In genomic region chr6:145809211-145809610, GRCh38 we compare ENCODE assay signal across 11 cellular contexts. TPM values are rescaled to one million over a fixed set of nuclear protein-coding genes. Genes with fewer than 3 reads are reported as not detected.
DNase-seq lines count a peak whose midpoint lies in the region; ATAC-seq and TF ChIP-seq lines count a peak whose summit lies in the region.
"Had no signal": no experiment of that assay in that cellular context is flagged by ENCODE, and none has a peak within 500 bp of the region (broad histone marks: within the 10 kb centered on the region; RNA-seq: fewer than 3 reads in every experiment).

No MANE protein-coding gene starts in this region.

- DNase-seq in psoas muscle (no peak), BE2C (no peak), COLO829 (ENCODE audit: low spot score) (no peak), type B pancreatic cell (ENCODE audit: extremely low spot score, unreplicated experiment) (no peak)
- DNase-seq in effector memory CD4-positive, alpha-beta T cell = no peak
- DNase-seq: activated CD4-positive, alpha-beta T cell treated with anti-CD3 and anti-CD28 coated beads, Interleukin-2, amount 50 U/mL, for 4 hours; posterior cingulate gyrus had no signal

- H3K27me3 Mint-ChIP-seq in type B pancreatic cell = no peaks in the 10 kb centered on the region
- H3K27me3 Mint-ChIP-seq: central memory CD8-positive, alpha-beta T cell had no signal

- intact Hi-C loops in psoas muscle (cut with DNase I) = loop anchor here in 1 of 2 donors (5.0 kb wide), 1 partner anchor 72 kb away; the partner anchor contains the start of gene EPM2A

- H3K4me1 ChIP-seq in psoas muscle = peaks cover 46% of the 10 kb centered on the region
- H3K4me1 ChIP-seq in BE2C = no peaks in the 10 kb centered on the region; the same call in 1 of the 2 replicates
- peaks cover 6% of the 10 kb centered on the region for H3K4me1 ChIP-seq in effector memory CD4-positive, alpha-beta T cell (ENCODE audit: control insufficient read depth, insufficient read depth, low read length, poor library complexity, severe bottlenecking)

- peak; percentile 77 for ATAC-seq in GM18873 (IDR thresholded peaks at IDR 0.05; ENCODE audit: low FRiP score, unreplicated experiment)
- peak; percentile 74 for ATAC-seq in HG02571 (IDR thresholded peaks at IDR 0.05; ENCODE audit: unreplicated experiment)
- ATAC-seq in HG03520 (IDR thresholded peaks at IDR 0.05; ENCODE audit: unreplicated experiment) = peak; percentile 88
- no peak for ATAC-seq in psoas muscle

- H3K36me3 ChIP-seq in psoas muscle (ENCODE audit: insufficient read depth in 1 of 2, low read depth in 1 of 2) = peaks cover 0 to 20% of the 10 kb centered on the region in 2 donors
- peaks cover 20% of the 10 kb centered on the region for H3K36me3 ChIP-seq in BE2C
- H3K36me3 ChIP-seq in effector memory CD4-positive, alpha-beta T cell (ENCODE audit: control insufficient read depth, insufficient read depth, low read length) = no peaks in the 10 kb centered on the region

- no peaks in the 10 kb centered on the region for H3K9me3 ChIP-seq in psoas muscle
- H3K9me3 ChIP-seq in BE2C = no peaks in the 10 kb centered on the region
- no peaks in the 10 kb centered on the region for H3K9me3 ChIP-seq in effector memory CD4-positive, alpha-beta T cell (ENCODE audit: control insufficient read depth, low read length)

- peaks cover 21% of the 10 kb centered on the region for H3K4me1 Mint-ChIP-seq in type B pancreatic cell (ENCODE audit: unreplicated experiment)

- H3K9me3 Mint-ChIP-seq in type B pancreatic cell = peaks cover 9% of the 10 kb centered on the region
- H3K9me3 Mint-ChIP-seq: central memory CD8-positive, alpha-beta T cell had no signal

- H3K4me3 Mint-ChIP-seq in type B pancreatic cell = no peak overlapping the region
- H3K4me3 Mint-ChIP-seq: central memory CD8-positive, alpha-beta T cell had no signal

- peak overlapping the region; percentile 98 for H3K27ac ChIP-seq in psoas muscle
- H3K27ac ChIP-seq in effector memory CD4-positive, alpha-beta T cell (ENCODE audit: insufficient read depth, low read length, poor library complexity, severe bottlenecking) = no peak overlapping the region

- TF ChIP-seq CTCF in psoas muscle (IDR thresholded peaks at IDR 0.05) = no peak
- TF ChIP-seq CTCF in BE2C (IDR thresholded peaks at IDR 0.05; ENCODE audit: low read depth, low read length) = no peak
- no peak for TF ChIP-seq CTCF in type B pancreatic cell (conservative IDR thresholded peaks at IDR 0.05)

- peak overlapping the region; percentile 84 for H3K4me3 ChIP-seq in psoas muscle
- H3K4me3 ChIP-seq in BE2C (ENCODE audit: low read depth, low read length) = no peak overlapping the region
- H3K4me3 ChIP-seq in effector memory CD4-positive, alpha-beta T cell (ENCODE audit: insufficient read depth, low read depth, low read length, poor library complexity, severe bottlenecking) = no peak overlapping the region

- H3K27me3 ChIP-seq in psoas muscle (ENCODE audit: insufficient read depth in 3 of 3, low read length in 2 of 3) (no peaks in the 10 kb centered on the region), BE2C (no peaks in the 10 kb centered on the region)
- no peaks in the 10 kb centered on the region for H3K27me3 ChIP-seq in effector memory CD4-positive, alpha-beta T cell (replicated peaks; ENCODE audit: control insufficient read depth, insufficient read depth, low read length, poor library complexity, severe bottlenecking)

- H3K36me3 Mint-ChIP-seq in type B pancreatic cell = peaks cover 33% of the 10 kb centered on the region

- H3K27ac Mint-ChIP-seq in type B pancreatic cell = no peak overlapping the region

RNA-seq across cellular contexts. Expression of gene FBXO30, which starts 5.4 kb away (rescaled TPM):
- 10 to 100 TPM; 11.3 to 75.4 (median 20.5) TPM for total RNA-seq in psoas muscle
- 10 to 100 TPM; 11.2 to 18.6 (median 13.5) TPM for polyA plus RNA-seq in psoas muscle
- 5.3 TPM for polyA plus RNA-seq in BE2C (2012; ENCODE audit: insufficient read depth, insufficient read length, low read depth)
- 8.3 and 11.6 TPM in 2 replicates for total RNA-seq in type B pancreatic cell (ENCODE audit: low replicate concordance)

Comparison
In these comparisons a context has a peak if more than half of its experiments do, and no peak if none do; other contexts are left out.
1. ATAC-seq: peak in GM18873 (single experiment), HG02571 (single experiment) and HG03520 (single experiment); none in psoas muscle (0 of 4).